Comparison of ENCODE assay signal across 11 cellular contexts in genomic region chr5:117776977-117777376, GRCh38.
"Had no signal": no experiment of that assay in that cellular context is flagged by ENCODE, and none has a peak within 500 bp of the region (broad histone marks: within the 10 kb centered on the region; RNA-seq: fewer than 3 reads in every experiment).

No MANE protein-coding gene starts in this region.

- H3K9ac ChIP-seq: neural progenitor cell had no signal

- H3K27me3 ChIP-seq: hepatocyte, neural progenitor cell, right lobe of liver had no signal

- ATAC-seq: activated CD4-positive, alpha-beta T cell treated with anti-CD3 and anti-CD28 coated beads for 36 hours; activated naive CD4-positive, alpha-beta T cell treated with anti-CD3 and anti-CD28 coated beads, Interleukin-2, amount 50 U/mL, for 72 hours; left lobe of liver; right lobe of liver; stimulated activated naive CD8-positive, alpha-beta T cell treated with anti-CD3 and anti-CD28 coated beads, Interleukin-15, Interleukin-2, amounts not matched to agents 100 U/mL and 50 U/mL, for 24 hours had no signal

- H3K9me3 ChIP-seq: right lobe of liver had no signal

- DNase-seq: activated CD4-positive, alpha-beta memory T cell treated with anti-CD3 and anti-CD28 coated beads, Interleukin-2, amount 10 ng/mL, durations not matched to agents 7 days and 5 days; activated CD4-positive, alpha-beta T cell treated with anti-CD3 and anti-CD28 coated beads for 36 hours; activated effector memory CD4-positive, alpha-beta T cell treated with anti-CD3 and anti-CD28 coated beads, Interleukin-2, amount 50 U/mL, for 16 hours; activated T-cell treated with anti-CD3 and anti-CD28 coated beads, Interleukin-2, amount 50 U/mL, for 24 hours; midbrain; right lobe of liver; stimulated activated naive CD8-positive, alpha-beta T cell treated with anti-CD3 and anti-CD28 coated beads, Interleukin-15, Interleukin-2, amounts not matched to agents 100 U/mL and 50 U/mL, for 24 hours had no signal

- H3K4me2 ChIP-seq: hepatocyte, neural progenitor cell had no signal

- H3K36me3 ChIP-seq: neural progenitor cell, right lobe of liver had no signal

- H3K4me1 ChIP-seq: neural progenitor cell, right lobe of liver had no signal

- H2AFZ ChIP-seq: hepatocyte, neural progenitor cell had no signal

- H3K4me3 ChIP-seq: hepatocyte, neural progenitor cell, right lobe of liver had no signal

- H3K27ac ChIP-seq: hepatocyte, neural progenitor cell, right lobe of liver had no signal

- H3K79me2 ChIP-seq: hepatocyte had no signal
